In the genomic region with DNA sequence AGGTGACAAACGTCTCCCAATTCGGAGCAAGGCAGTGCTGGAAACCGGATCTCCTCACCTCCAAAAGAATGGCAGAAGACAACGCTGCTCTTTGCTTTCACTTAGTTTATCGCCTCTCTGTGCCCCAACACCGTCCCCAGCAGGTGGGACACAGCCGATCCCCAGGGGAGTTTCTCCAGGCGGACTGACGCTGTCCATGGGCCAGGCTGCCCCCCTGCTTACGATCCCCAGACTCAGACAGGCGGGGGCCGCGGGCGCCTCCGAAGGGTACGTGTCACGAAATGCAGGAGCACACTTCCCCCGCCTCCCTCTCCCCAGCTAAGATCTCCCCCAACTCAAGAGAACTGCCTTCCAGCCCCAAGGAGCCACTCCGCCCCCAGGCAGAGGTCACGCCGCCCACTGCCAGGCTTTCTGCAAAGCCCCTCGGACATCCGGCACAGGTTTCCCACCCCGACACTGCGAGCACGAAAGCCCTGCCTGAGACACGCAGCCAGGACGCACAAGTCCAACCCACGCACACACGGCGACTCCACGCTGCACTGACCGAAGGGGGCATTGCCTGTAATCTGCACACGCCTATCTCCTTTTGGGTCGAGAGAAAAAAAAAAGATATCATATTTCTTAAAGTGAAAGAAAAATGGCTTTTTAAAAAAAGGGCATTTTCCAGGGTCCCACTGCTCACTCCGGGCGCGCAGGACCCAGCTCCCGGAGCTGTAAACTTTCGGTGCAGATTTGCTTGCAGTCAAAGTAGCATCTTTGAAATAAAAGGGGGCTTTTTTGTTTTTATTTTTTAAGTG, we compare ENCODE assay signal across 8 cellular contexts. TPM values are rescaled to one million over a fixed set of nuclear protein-coding genes. Genes with fewer than 3 reads are reported as not detected.
DNase-seq lines count a peak whose midpoint lies in the region; ATAC-seq, FAIRE-seq and TF ChIP-seq lines count a peak whose summit lies in the region.

No MANE protein-coding gene starts in this region.

- POLR2A ChIA-PET in K562 (lab: Yijun Ruan, JAX), result interaction anchor here (0.6 kb wide), 2 partner anchors 9 to 660 kb away, joined by 3 read pairs; no protein-coding TSS in a partner anchor

- no peak for TF ChIP-seq RAD21 in K562 (CRISPR knock-in tag; conservative IDR thresholded peaks at IDR 0.05 in 1 of 2, IDR thresholded peaks at IDR 0.05 in 1 of 2)

- TF ChIP-seq CTCF in K562 (IDR thresholded peaks at IDR 0.05 in 2 of 3, conservative IDR thresholded peaks at IDR 0.05 in 1 of 3; ENCODE audit: insufficient read depth in 2 of 3, low read depth in 1 of 3, low read length in 3 of 3), result no peak; a peak in 1 of 6 replicates

- under 1% methylated on average over 34 of the region's 40 CpGs for WGBS in K562 (ENCODE audit: insufficient coverage, low coverage, missing lambda C conversion rate)

- peak overlapping the region; percentile 82 to 99 (median 96) for H3K9ac ChIP-seq in BLaER1 treated with 17β-estradiol and CSF1 and Interleukin-3, amounts not matched to agents 10 nM and 100 nM
- H3K9ac ChIP-seq in K562 (ENCODE audit: insufficient read depth in 1 of 2, low read depth in 2 of 2, low read length in 2 of 2), result peak overlapping the region; percentile 77 to 90
- peak overlapping the region; percentile 96 for H3K9ac ChIP-seq in iPS-18a (ENCODE audit: low read length)

- in situ Hi-C loops in K562 (cut with MboI), result loop anchor here (25.0 kb wide), 1 partner anchor 902 kb away; no protein-coding TSS in a partner anchor

- peak overlapping the region; percentile 60 to 99 (median 92) for H3K4me3 ChIP-seq in BLaER1 treated with 17β-estradiol and CSF1 and Interleukin-3, amounts not matched to agents 10 nM and 100 nM
- H3K4me3 ChIP-seq in K562, result peak overlapping the region; percentile 71
- H3K4me3 ChIP-seq in iPS-18a (ENCODE audit: low read length), result peak overlapping the region; percentile 95

- BruUV-seq in K562 (replicated peaks; lab: Mats Ljungman, UMichigan), result no TSS peak

- H2AFZ ChIP-seq in K562 (ENCODE audit: low read depth, low read length), result peak overlapping the region; percentile 72

- peaks cover 44% of the 10 kb centered on the region for H3K79me2 ChIP-seq in K562 (ENCODE audit: control insufficient read depth, insufficient read depth, low read length)

- H3K9me3 ChIP-seq in BLaER1 treated with 17β-estradiol and CSF1 and Interleukin-3, amounts not matched to agents 10 nM and 100 nM (replicated peaks in 1 of 11), result peaks cover 0 to 11% (median 0%) of the 10 kb centered on the region in 11 experiments; a peak in 6 of 22 replicates
- no peaks in the 10 kb centered on the region for H3K9me3 ChIP-seq in K562 (replicated peaks; ENCODE audit: control insufficient read depth, insufficient read depth, low read depth, low read length)
- no peaks in the 10 kb centered on the region for H3K9me3 ChIP-seq in iPS-18a (ENCODE audit: control insufficient read depth, low read depth, low read length)

- peaks cover 32 to 69% (median 64%) of the 10 kb centered on the region in 11 experiments; a peak in 21 of 22 replicates for H4K20me1 ChIP-seq in BLaER1 treated with 17β-estradiol and CSF1 and Interleukin-3, amounts not matched to agents 10 nM and 100 nM
- H4K20me1 ChIP-seq in K562 (replicated peaks; ENCODE audit: control insufficient read depth, insufficient read depth, low read length), result no peaks in the 10 kb centered on the region

- no peak for TF ChIP-seq EP300 in K562 (IDR thresholded peaks at IDR 0.05; ENCODE audit: low read length)

- DNase-seq in GM19238 (ENCODE audit: insufficient read length, low spot score), result peak; percentile 7
- peak; percentile 81 to 89 for DNase-seq in NCI-H526 (lab: John Stamatoyannopoulos, UW)
- DNase-seq in K562 (ENCODE audit: extremely low read depth in 1 of 4, low spot score in 3 of 4), result peak; percentile 36 to 63 (median 38)
- DNase-seq in retina, result peak; percentile 88

- no peaks in the 10 kb centered on the region; a peak in 1 of 22 replicates for H3K27me3 ChIP-seq in BLaER1 treated with 17β-estradiol and CSF1 and Interleukin-3, amounts not matched to agents 10 nM and 100 nM
- H3K27me3 ChIP-seq in K562 (ENCODE audit: control insufficient read depth in 2 of 2, insufficient read depth in 2 of 2, low read length in 2 of 2) (no peaks in the 10 kb centered on the region), iPS-18a (ENCODE audit: control insufficient read depth, insufficient read depth, low read length) (peaks cover 8% of the 10 kb centered on the region)

- peaks cover 30 to 44% (median 33%) of the 10 kb centered on the region in 10 experiments for H3K4me1 ChIP-seq in BLaER1 treated with 17β-estradiol and CSF1 and Interleukin-3, amounts not matched to agents 10 nM and 100 nM
- H3K4me1 ChIP-seq in K562 (replicated peaks in 1 of 2; ENCODE audit: control insufficient read depth in 2 of 2, insufficient read depth in 2 of 2, low read length in 2 of 2), result peaks cover 3 to 30% of the 10 kb centered on the region in 2 experiments; a peak in 3 of 5 replicates
- peaks cover 23% of the 10 kb centered on the region for H3K4me1 ChIP-seq in iPS-18a (ENCODE audit: control insufficient read depth, low read depth, low read length)

- CTCF ChIA-PET in K562 (lab: Yijun Ruan, JAX; ENCODE audit: low intra/inter-chr PET ratio), result no interaction called here

- ATAC-seq in K562, result peak; percentile 47
- ATAC-seq in HG03095 (IDR thresholded peaks at IDR 0.05; ENCODE audit: unreplicated experiment), result no peak
- no peak for ATAC-seq in GM18505 (IDR thresholded peaks at IDR 0.05; ENCODE audit: unreplicated experiment)

- peak overlapping the region; percentile 84 to 99 (median 92) for H3K4me2 ChIP-seq in BLaER1 treated with 17β-estradiol and CSF1 and Interleukin-3, amounts not matched to agents 10 nM and 100 nM
- H3K4me2 ChIP-seq in K562 (ENCODE audit: insufficient read depth, low read length), result peak overlapping the region; percentile 84

- TF ChIP-seq POLR2A in K562 (conservative IDR thresholded peaks at IDR 0.05) (no peak), GM18505 (IDR thresholded peaks at IDR 0.05; ENCODE audit: borderline replicate concordance, extremely low read depth, insufficient read depth, insufficient read length) (no peak)

- no peaks in the 10 kb centered on the region for H3K9me1 ChIP-seq in K562 (ENCODE audit: control insufficient read depth, insufficient read depth, low read length)

- no peak for FAIRE-seq in K562 (lab: Jason Lieb, UNC)

- peak overlapping the region; percentile 76 to 98 (median 96) for H3K27ac ChIP-seq in BLaER1 treated with 17β-estradiol and CSF1 and Interleukin-3, amounts not matched to agents 10 nM and 100 nM
- peak overlapping the region; percentile 93 for H3K27ac ChIP-seq in K562 (ENCODE audit: extremely low read depth, low read depth, low read length)
- peak overlapping the region; percentile 73 for H3K27ac ChIP-seq in iPS-18a (ENCODE audit: low read length)

- H3K36me3 ChIP-seq in BLaER1 treated with 17β-estradiol and CSF1 and Interleukin-3, amounts not matched to agents 10 nM and 100 nM, result peaks cover 12 to 46% (median 38%) of the 10 kb centered on the region in 11 experiments; a peak in 21 of 22 replicates
- H3K36me3 ChIP-seq in K562 (ENCODE audit: control insufficient read depth, insufficient read depth, low read length) (peaks cover 15% of the 10 kb centered on the region; the same call in 2 of the 3 replicates), iPS-18a (ENCODE audit: control insufficient read depth, low read depth, low read length) (peaks cover 32% of the 10 kb centered on the region)

- intact Hi-C loops in K562 (cut with micrococcal nuclease), result no loop called here

TF ChIP-seq in K562, 482 proteins besides CTCF, POLR2A, EP300 and RAD21 (continues in another document):
- TF ChIP-seq ZNF384 (IDR thresholded peaks at IDR 0.05; ENCODE audit: low read depth, low read length) (peak; percentile 60; the same call in 1 of the 2 replicates), EGR1 (conservative IDR thresholded peaks at IDR 0.05) (peak; percentile 81), CREM (IDR thresholded peaks at IDR 0.05; ENCODE audit: low read depth) (0 out of 2 replicates have a peak, but pooled peaks have one; percentile 30), MAZ (CRISPR knock-in tag; conservative IDR thresholded peaks at IDR 0.05 in 1 of 2, IDR thresholded peaks at IDR 0.05 in 1 of 2) (peak; percentile 5 to 48; a peak in 1 of 4 replicates)
- TF ChIP-seq, protein P1, sequence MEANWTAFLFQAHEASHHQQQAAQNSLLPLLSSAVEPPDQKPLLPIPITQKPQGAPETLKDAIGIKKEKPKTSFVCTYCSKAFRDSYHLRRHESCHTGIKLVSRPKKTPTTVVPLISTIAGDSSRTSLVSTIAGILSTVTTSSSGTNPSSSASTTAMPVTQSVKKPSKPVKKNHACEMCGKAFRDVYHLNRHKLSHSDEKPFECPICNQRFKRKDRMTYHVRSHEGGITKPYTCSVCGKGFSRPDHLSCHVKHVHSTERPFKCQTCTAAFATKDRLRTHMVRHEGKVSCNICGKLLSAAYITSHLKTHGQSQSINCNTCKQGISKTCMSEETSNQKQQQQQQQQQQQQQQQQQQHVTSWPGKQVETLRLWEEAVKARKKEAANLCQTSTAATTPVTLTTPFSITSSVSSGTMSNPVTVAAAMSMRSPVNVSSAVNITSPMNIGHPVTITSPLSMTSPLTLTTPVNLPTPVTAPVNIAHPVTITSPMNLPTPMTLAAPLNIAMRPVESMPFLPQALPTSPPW (CRISPR knock-in tag; IDR thresholded peaks at IDR 0.05), result peak; percentile 94

RNA-seq across cellular contexts. Expression of a gene that starts 1.9 kb away (rescaled TPM):
- total RNA-seq in K562 (2011; cell fraction: chromatin; rRNA removed; ENCODE audit: low replicate concordance), result 10.5 and 11.1 TPM in 2 replicates
- 7.8 and 10.3 TPM in 2 replicates for total RNA-seq in K562 (2011; cell fraction: nucleolus; rRNA removed)
- 11.7 and 12.6 TPM in 2 replicates for total RNA-seq in K562 (2011; cell fraction: nucleoplasm; rRNA removed)
- total RNA-seq in K562 (2014; rRNA removed), result 2.5 and 3.3 TPM in 2 replicates
- total RNA-seq in K562 (2014; rRNA removed; fragmentation: Illumina TruSeq; extraction: Trizol), result 3.3 and 3.4 TPM in 2 replicates
- total RNA-seq in K562 (2015; rRNA removed; fragmentation: Illumina TruSeq; extraction: Trizol), result 4.0 and 4.2 TPM in 2 replicates
- total RNA-seq in K562 (2021), result 6.8 and 7.8 TPM in 2 replicates
- polyA plus RNA-seq in K562 (2011; rRNA removed), result 6.4 and 7.1 TPM in 2 replicates
- 7.5 and 11.2 TPM in 2 replicates for polyA plus RNA-seq in K562 (2011; cell fraction: cytosol; rRNA removed)
- 13.2 and 13.8 TPM in 2 replicates for polyA plus RNA-seq in K562 (2011; cell fraction: nucleus; rRNA removed)
- polyA plus RNA-seq in K562 (2012), result 6.3 and 8.8 TPM in 2 replicates
- 6.1 and 7.7 TPM in 2 replicates for polyA plus RNA-seq in K562 (2014; fragmentation: Illumina TruSeq; extraction: Trizol)
- polyA plus RNA-seq in K562 (2014; fragmentation: Nextera tagmentation; extraction: Ambion mirVana), result 1 to 10 TPM; 1.8 TPM
- 3.1 and 7.0 TPM in 2 replicates for polyA plus RNA-seq in K562 (2014; rRNA removed)
- polyA minus RNA-seq in K562 (2011; rRNA and poly(A)+ RNA removed), result 10.4 and 12.3 TPM in 2 replicates
- 4.9 and 6.7 TPM in 2 replicates for polyA minus RNA-seq in K562 (2011; cell fraction: cytosol; rRNA and poly(A)+ RNA removed)
- 8.1 and 12.3 TPM in 2 replicates for polyA minus RNA-seq in K562 (2011; cell fraction: nucleus; rRNA and poly(A)+ RNA removed)

Comparison
In these comparisons a context has a peak if more than half of its experiments do, and no peak if none do; other contexts are left out.
1. DNase-seq: peak in every context shown above with its lines; median percentile 88 in retina; 85 in NCI-H526; 38 in K562; 7 in GM19238.